Comparison of ENCODE assay signal across 9 cellular contexts in genomic region chr22:36373258-36373579, GRCh38. TPM values are rescaled to one million over a fixed set of nuclear protein-coding genes. Genes with fewer than 3 reads are reported as not detected.
DNase-seq lines count a peak whose midpoint lies in the region; ATAC-seq, FAIRE-seq and TF ChIP-seq lines count a peak whose summit lies in the region.
"Had no signal": no experiment of that assay in that cellular context is flagged by ENCODE, and none has a peak within 500 bp of the region (broad histone marks: within the 10 kb centered on the region; RNA-seq: fewer than 3 reads in every experiment).

No MANE protein-coding gene starts in this region.

- no peak overlapping the region for H3K4me3 ChIP-seq in K562

- TF ChIP-seq RAD21 in K562 (CRISPR knock-in tag; conservative IDR thresholded peaks at IDR 0.05 in 1 of 2, IDR thresholded peaks at IDR 0.05 in 1 of 2), result no peak

- TF ChIP-seq POLR2A in K562 (conservative IDR thresholded peaks at IDR 0.05), result no peak

- H3K27ac ChIP-seq in K562 (ENCODE audit: extremely low read depth, low read depth, low read length), result no peak overlapping the region

- peaks cover 21% of the 10 kb centered on the region for H4K20me1 ChIP-seq in K562 (replicated peaks; ENCODE audit: control insufficient read depth, insufficient read depth, low read length)

- peaks cover 3% of the 10 kb centered on the region for H3K9me1 ChIP-seq in K562 (ENCODE audit: control insufficient read depth, insufficient read depth, low read length)

- H3K9ac ChIP-seq in K562 (ENCODE audit: insufficient read depth in 1 of 2, low read depth in 2 of 2, low read length in 2 of 2), result no peak overlapping the region

- peaks cover 29 to 32% of the 10 kb centered on the region in 2 experiments for H3K4me1 ChIP-seq in K562 (replicated peaks in 1 of 2; ENCODE audit: control insufficient read depth in 2 of 2, insufficient read depth in 2 of 2, low read length in 2 of 2)

- DNase-seq in stimulated activated naive CD8-positive, alpha-beta T cell treated with anti-CD3 and anti-CD28 coated beads, Interleukin-15, Interleukin-2, amounts not matched to agents 100 U/mL and 50 U/mL, for 24 hours, result no peak
- DNase-seq in K562 (ENCODE audit: extremely low read depth in 1 of 4, low spot score in 3 of 4) (no peak), mesothelial cell of epicardium (ENCODE audit: low spot score in 2 of 2, unreplicated experiment in 2 of 2) (no peak), NCI-H1436 (lab: John Stamatoyannopoulos, UW) (no peak), COR-L47 (lab: John Stamatoyannopoulos, UW) (no peak)

- no peak for ATAC-seq in stimulated activated naive CD8-positive, alpha-beta T cell treated with anti-CD3 and anti-CD28 coated beads, Interleukin-15, Interleukin-2, amounts not matched to agents 100 U/mL and 50 U/mL, for 24 hours
- ATAC-seq in K562 (no peak), GM21367 (IDR thresholded peaks at IDR 0.05; ENCODE audit: unreplicated experiment) (no peak), GM19035 (IDR thresholded peaks at IDR 0.05; ENCODE audit: unreplicated experiment) (no peak)

- peaks cover 63% of the 10 kb centered on the region for H3K79me2 ChIP-seq in K562 (ENCODE audit: control insufficient read depth, insufficient read depth, low read length)

- POLR2A ChIA-PET in K562 (lab: Yijun Ruan, JAX), result no interaction called here

- peak overlapping the region; percentile 94 for H3K27ac Mint-ChIP-seq in stimulated activated naive CD8-positive, alpha-beta T cell treated with anti-CD3 and anti-CD28 coated beads, Interleukin-15, Interleukin-2, amounts not matched to agents 100 ng/mL and 50 ng/mL, for 24 hours
- peak overlapping the region; percentile 100 for H3K27ac Mint-ChIP-seq in mesothelial cell of epicardium

- no peaks in the 10 kb centered on the region for H3K9me3 Mint-ChIP-seq in stimulated activated naive CD8-positive, alpha-beta T cell treated with anti-CD3 and anti-CD28 coated beads, Interleukin-15, Interleukin-2, amounts not matched to agents 100 ng/mL and 50 ng/mL, for 24 hours
- no peaks in the 10 kb centered on the region for H3K9me3 Mint-ChIP-seq in mesothelial cell of epicardium
- H3K9me3 Mint-ChIP-seq: brain had no signal

- no peaks in the 10 kb centered on the region for H3K9me3 ChIP-seq in K562 (replicated peaks; ENCODE audit: control insufficient read depth, insufficient read depth, low read depth, low read length)

- peaks cover 62% of the 10 kb centered on the region for H3K36me3 Mint-ChIP-seq in stimulated activated naive CD8-positive, alpha-beta T cell treated with anti-CD3 and anti-CD28 coated beads, Interleukin-15, Interleukin-2, amounts not matched to agents 100 ng/mL and 50 ng/mL, for 24 hours (ENCODE audit: low read depth)
- H3K36me3 Mint-ChIP-seq in mesothelial cell of epicardium, result peaks cover 10% of the 10 kb centered on the region

- TF ChIP-seq CTCF in K562 (IDR thresholded peaks at IDR 0.05 in 2 of 3, conservative IDR thresholded peaks at IDR 0.05 in 1 of 3; ENCODE audit: insufficient read depth in 2 of 3, low read depth in 1 of 3, low read length in 3 of 3) (no peak), mesothelial cell of epicardium (IDR thresholded peaks at IDR 0.05; ENCODE audit: unreplicated experiment) (no peak)

- no peak for TF ChIP-seq EP300 in K562 (IDR thresholded peaks at IDR 0.05; ENCODE audit: low read length)

- WGBS in K562 (ENCODE audit: insufficient coverage, low coverage, missing lambda C conversion rate), result 87% methylated on average over 5 of the region's 7 CpGs

- no TSS peak for BruUV-seq in K562 (replicated peaks; lab: Mats Ljungman, UMichigan)

- H3K27me3 ChIP-seq in K562 (ENCODE audit: control insufficient read depth in 2 of 2, insufficient read depth in 2 of 2, low read length in 2 of 2), result no peaks in the 10 kb centered on the region

- peaks cover 5% of the 10 kb centered on the region; the same call in 1 of the 3 replicates for H3K36me3 ChIP-seq in K562 (ENCODE audit: control insufficient read depth, insufficient read depth, low read length)

- FAIRE-seq in K562 (lab: Jason Lieb, UNC), result no peak

- in situ Hi-C loops in K562 (cut with MboI), result no loop called here

- CTCF ChIA-PET in K562 (lab: Yijun Ruan, JAX; ENCODE audit: low intra/inter-chr PET ratio), result no interaction called here

- H2AFZ ChIP-seq in K562 (ENCODE audit: low read depth, low read length), result no peak overlapping the region

- peak overlapping the region; percentile 61 for H3K4me3 Mint-ChIP-seq in stimulated activated naive CD8-positive, alpha-beta T cell treated with anti-CD3 and anti-CD28 coated beads, Interleukin-15, Interleukin-2, amounts not matched to agents 100 ng/mL and 50 ng/mL, for 24 hours
- no peak overlapping the region for H3K4me3 Mint-ChIP-seq in mesothelial cell of epicardium
- H3K4me3 Mint-ChIP-seq: brain had no signal

- no peak overlapping the region for H3K4me2 ChIP-seq in K562 (ENCODE audit: insufficient read depth, low read length)

- no peaks in the 10 kb centered on the region for H3K27me3 Mint-ChIP-seq in stimulated activated naive CD8-positive, alpha-beta T cell treated with anti-CD3 and anti-CD28 coated beads, Interleukin-15, Interleukin-2, amounts not matched to agents 100 ng/mL and 50 ng/mL, for 24 hours
- H3K27me3 Mint-ChIP-seq in mesothelial cell of epicardium (ENCODE audit: low read depth), result no peaks in the 10 kb centered on the region
- H3K27me3 Mint-ChIP-seq: brain had no signal

- H3K4me1 Mint-ChIP-seq in stimulated activated naive CD8-positive, alpha-beta T cell treated with anti-CD3 and anti-CD28 coated beads, Interleukin-15, Interleukin-2, amounts not matched to agents 100 ng/mL and 50 ng/mL, for 24 hours (ENCODE audit: low read depth), result peaks cover 100% of the 10 kb centered on the region
- peaks cover 61% of the 10 kb centered on the region for H3K4me1 Mint-ChIP-seq in mesothelial cell of epicardium

- intact Hi-C loops in K562 (cut with micrococcal nuclease), result no loop called here

TF ChIP-seq in K562, 482 proteins besides CTCF, POLR2A, EP300 and RAD21:
- TF ChIP-seq SIX5 (IDR thresholded peaks at IDR 0.05; ENCODE audit: borderline replicate concordance in 1 of 2, insufficient read depth in 1 of 2, low read depth in 1 of 2, low read length in 2 of 2), result no peak
- 0 out of 2 replicates have a peak, but pooled peaks have one; percentile 25 for TF ChIP-seq SPI1 (IDR thresholded peaks at IDR 0.05; ENCODE audit: borderline replicate concordance, low read depth, low read length)

RNA-seq across cellular contexts. Expression of gene MYH9, which starts 14.5 kb away (rescaled TPM):
- 136 and 261 TPM in 2 replicates for total RNA-seq in K562 (2011; cell fraction: chromatin; rRNA removed; ENCODE audit: low replicate concordance)
- 51.3 and 57.4 TPM in 2 replicates for total RNA-seq in K562 (2011; cell fraction: nucleolus; rRNA removed)
- 65.9 and 76.0 TPM in 2 replicates for total RNA-seq in K562 (2011; cell fraction: nucleoplasm; rRNA removed)
- total RNA-seq in K562 (2014; rRNA removed) (60.1 and 60.4 TPM in 2 replicates), K562 (2014; rRNA removed; fragmentation: Illumina TruSeq; extraction: Trizol) (24.6 and 33.6 TPM in 2 replicates), K562 (2015; rRNA removed; fragmentation: Illumina TruSeq; extraction: Trizol) (24.1 and 30.5 TPM in 2 replicates), K562 (2021) (94.6 and 111 TPM in 2 replicates), mesothelial cell of epicardium (321 to 346 TPM (median 341 TPM) in 3 replicates)
- polyA plus RNA-seq in K562 (2011; rRNA removed) (24.1 and 34.2 TPM in 2 replicates), K562 (2014; fragmentation: Illumina TruSeq; extraction: Trizol) (31.3 and 44.5 TPM in 2 replicates), K562 (2014; fragmentation: Nextera tagmentation; extraction: Ambion mirVana) (1 to 10 TPM in 1 of 2 experiments, under 1 TPM in 1; 0.71 to 1.3 TPM), K562 (2014; rRNA removed) (34.2 and 37.4 TPM in 2 replicates)
- 10.2 and 12.5 TPM in 2 replicates for polyA plus RNA-seq in K562 (2011; cell fraction: cytosol; rRNA removed)
- 32.6 and 34.6 TPM in 2 replicates for polyA plus RNA-seq in K562 (2011; cell fraction: nucleus; rRNA removed)
- polyA plus RNA-seq in K562 (2012), result 54.3 and 92.2 TPM in 2 replicates
- 90.2 and 122 TPM in 2 replicates for polyA minus RNA-seq in K562 (2011; rRNA and poly(A)+ RNA removed)
- polyA minus RNA-seq in K562 (2011; cell fraction: cytosol; rRNA and poly(A)+ RNA removed), result 59.8 and 63.1 TPM in 2 replicates
- polyA minus RNA-seq in K562 (2011; cell fraction: nucleus; rRNA and poly(A)+ RNA removed), result 20.6 and 41.5 TPM in 2 replicates
